In the genomic region with DNA sequence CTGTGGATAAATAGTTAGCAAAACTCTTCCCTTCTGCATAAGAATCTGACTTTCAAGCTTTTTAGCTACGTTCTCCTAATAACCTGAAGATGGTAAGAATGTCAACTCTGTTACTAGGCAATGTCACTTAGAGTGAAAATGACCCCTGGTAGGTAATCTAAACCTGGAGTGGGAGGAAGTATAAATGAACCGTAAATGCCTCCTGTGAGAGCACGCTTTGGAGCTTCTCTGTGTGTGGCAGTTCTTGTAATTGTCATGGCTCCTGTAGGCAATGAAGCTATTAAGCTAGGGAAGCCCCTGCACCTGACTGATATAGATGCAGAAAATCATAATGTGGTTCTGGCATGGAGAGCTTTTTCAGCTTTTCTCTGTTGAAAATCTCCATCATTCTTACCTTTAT, we compare ENCODE assay signal across 32 cellular contexts. TPM values are rescaled to one million over a fixed set of nuclear protein-coding genes. Genes with fewer than 3 reads are reported as not detected.
"Had no signal": no experiment of that assay in that cellular context is flagged by ENCODE, and none has a peak within 500 bp of the region (broad histone marks: within the 10 kb centered on the region; RNA-seq: fewer than 3 reads in every experiment).

No MANE protein-coding gene starts in this region.

- ATAC-seq: activated CD4-positive, CD25-positive, alpha-beta regulatory T cell treated with anti-CD3 and anti-CD28 coated beads, Interleukin-2, amount 50 U/mL, for 24 hours; activated CD8-positive, alpha-beta memory T cell treated with anti-CD3 and anti-CD28 coated beads, Interleukin-2, amount 10 ng/mL, durations not matched to agents 7 days and 5 days; activated naive CD4-positive, alpha-beta T cell treated with anti-CD3 and anti-CD28 coated beads, Interleukin-2, amount 50 U/mL, for 72 hours; activated naive CD8-positive, alpha-beta T cell treated with anti-CD3 and anti-CD28 coated beads, Interleukin-2, amount 50 U/mL, for 24 hours; Panc1; Right ventricle myocardium inferior had no signal

- H3K9me3 ChIP-seq: SK-N-SH had no signal

- DNase-seq: activated CD4-positive, alpha-beta T cell treated with anti-CD3 and anti-CD28 coated beads for 48 hours; activated CD4-positive, alpha-beta T cell treated with anti-CD3 and anti-CD28 coated beads, Interleukin-2, amount 50 U/mL, for 48 hours; activated CD8-positive, alpha-beta memory T cell treated with anti-CD3 and anti-CD28 coated beads, Interleukin-2, amount 10 ng/mL, durations not matched to agents 7 days and 5 days; activated effector memory CD4-positive, alpha-beta T cell treated with Interleukin-2 at 50 U/mL for 16 hours; activated naive CD4-positive, alpha-beta T cell treated with Interleukin-2 at 50 U/mL for 16 hours; activated naive CD8-positive, alpha-beta T cell treated with anti-CD3 and anti-CD28 coated beads, Interleukin-2, amount 50 U/mL, for 24 hours; activated T-cell treated with anti-CD3 and anti-CD28 coated beads, Interleukin-2, amount 50 U/mL, for 24 hours; amniotic stem cell; KG1; NCI-H1048; NCI-H1436 treated with DMSO at 0.1 percent for 48 hours; NCI-H187; NCI-H2081 treated with DMSO at 0.1 percent for 48 hours; NCI-H2171 treated with DMSO at 0.1 percent for 48 hours; NCI-H226; NCI-H510A treated with DMSO at 0.1 percent for 48 hours; NCI-H774; NK-92 treated with Interleukin-12 subunit alpha and Interleukin-12 subunit beta, amount 100 ng/mL, for 24 hours; OCI-M1; RPMI8226; SK-N-SH; T-helper 1 cell had no signal

RNA-seq across cellular contexts. Expression of gene CALCA, which starts 29.4 kb away (rescaled TPM):
- total RNA-seq: activated CD8-positive, alpha-beta memory T cell treated with anti-CD3 and anti-CD28 coated beads, Interleukin-2, amount 10 ng/mL, durations not matched to agents 7 days and 5 days; activated naive CD4-positive, alpha-beta T cell treated with anti-CD3 and anti-CD28 coated beads, Interleukin-2, amount 50 U/mL, for 72 hours; activated T-helper 1 cell treated with anti-CD3 and anti-CD28 coated beads, Interleukin-12 subunit alpha, Interleukin-12 subunit beta, Interleukin-2, Interleukin-4 antibody, amounts not matched to agents 30 ng/mL and 10 ng/mL and 1 ng/mL, durations not matched to agents 14 hours and 24 hours and 36 hours; astrocyte; LHCN-M2; M059J; Right ventricle myocardium inferior; T-helper 2 cell treated with Interferon-gamma antibody and Interleukin-4, amounts not matched to agents 100 ng/mL and 5 ng/mL, for 36 hours had no signal
- polyA plus RNA-seq: IgD-negative memory B cell, SK-N-SH had no signal
